27 cellular contexts compared by ENCODE assay signal in the genomic region with DNA sequence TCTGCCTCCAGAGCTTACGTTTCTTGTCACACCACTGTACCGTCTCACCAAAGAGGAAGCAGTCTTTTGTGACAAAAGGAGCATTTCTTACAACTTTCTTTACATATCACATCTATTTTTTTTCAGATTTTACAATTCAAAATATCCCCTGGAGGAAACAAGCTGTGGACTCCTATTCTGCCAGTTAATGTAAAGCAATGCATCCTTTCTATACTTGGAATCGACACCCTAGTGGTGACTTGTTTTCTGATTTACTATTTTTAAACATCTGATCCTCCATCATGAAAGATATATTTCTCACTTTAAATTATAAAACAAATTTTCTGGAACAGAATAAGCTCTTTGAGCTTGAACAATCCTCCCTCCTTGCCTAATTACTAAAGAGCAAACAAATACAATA. TPM values are rescaled to one million over a fixed set of nuclear protein-coding genes. Genes with fewer than 3 reads are reported as not detected.
"Had no signal": no experiment of that assay in that cellular context is flagged by ENCODE, and none has a peak within 500 bp of the region (broad histone marks: within the 10 kb centered on the region; RNA-seq: fewer than 3 reads in every experiment).

No MANE protein-coding gene starts in this region.

- H3K27ac Mint-ChIP-seq: activated B cell treated with CpG ODN at 0.5 μM for 24 hours; activated CD4-positive, alpha-beta T cell treated with anti-CD3 and anti-CD28 coated beads, Interleukin-2, amount 10 ng/mL, durations not matched to agents 24 days and 14 days; activated CD8-positive, alpha-beta memory T cell treated with anti-CD3 and anti-CD28 coated beads, Interleukin-2, amount 10 ng/mL, durations not matched to agents 7 days and 5 days; activated naive CD4-positive, alpha-beta T cell treated with anti-CD3 and anti-CD28 coated beads for 36 hours; activated naive CD8-positive, alpha-beta T cell; activated T-cell treated with anti-CD3 and anti-CD28 coated beads, Interleukin-2, amount 50 U/mL, for 24 hours; brain; T-helper 1 cell treated with Interleukin-12 subunit alpha and Interleukin-12 subunit beta and Interleukin-4 antibody, amounts not matched to agents 30 μg/mL and 1 μg/mL, for 36 hours had no signal

- H3K27me3 Mint-ChIP-seq: activated T-cell treated with anti-CD3 and anti-CD28 coated beads, Interleukin-2, amount 50 U/mL, for 24 hours had no signal

- DNase-seq: activated B cell treated with CpG ODN at 0.5 μM for 24 hours; activated CD4-positive, alpha-beta T cell treated with anti-CD3 and anti-CD28 coated beads for 1 hour; activated CD4-positive, alpha-beta T cell treated with anti-CD3 and anti-CD28 coated beads, Interleukin-2, amount 10 ng/mL, durations not matched to agents 24 days and 14 days; activated CD4-positive, alpha-beta T cell treated with anti-CD3 and anti-CD28 coated beads, Interleukin-2, amount 50 U/mL, for 48 hours; activated CD8-positive, alpha-beta memory T cell treated with anti-CD3 and anti-CD28 coated beads, Interleukin-2, amount 10 ng/mL, durations not matched to agents 7 days and 5 days; activated effector memory CD4-positive, alpha-beta T cell treated with anti-CD3 and anti-CD28 coated beads, Interleukin-2, amount 50 U/mL, for 16 hours; activated naive CD4-positive, alpha-beta T cell treated with anti-CD3 and anti-CD28 coated beads for 36 hours; activated T-cell treated with anti-CD3 and anti-CD28 coated beads, Interleukin-2, amount 50 U/mL, for 24 hours; amygdala; MM.1S; NCI-H1105 treated with DMSO at 0.1 percent for 48 hours; NCI-H1436 treated with DMSO at 0.1 percent for 48 hours; NCI-H187 treated with DMSO at 0.1 percent for 48 hours; NCI-H2171; NCI-H226; NCI-H526; NCI-H82; PC-3; SHP77; T-helper 9 cell had no signal

- H3K4me1 Mint-ChIP-seq: activated CD4-positive, alpha-beta T cell treated with anti-CD3 and anti-CD28 coated beads, Interleukin-2, amount 10 ng/mL, durations not matched to agents 24 days and 14 days; activated CD8-positive, alpha-beta memory T cell treated with anti-CD3 and anti-CD28 coated beads, Interleukin-2, amount 10 ng/mL, durations not matched to agents 7 days and 5 days; brain had no signal

- H3K36me3 Mint-ChIP-seq: activated CD8-positive, alpha-beta memory T cell treated with anti-CD3 and anti-CD28 coated beads, Interleukin-2, amount 10 ng/mL, durations not matched to agents 7 days and 5 days; activated naive CD8-positive, alpha-beta T cell; brain had no signal

- H3K9me3 Mint-ChIP-seq: activated B cell treated with CpG ODN at 0.5 μM for 24 hours; activated CD4-positive, alpha-beta T cell treated with anti-CD3 and anti-CD28 coated beads, Interleukin-2, amount 10 ng/mL, durations not matched to agents 24 days and 14 days; activated naive CD4-positive, alpha-beta T cell treated with anti-CD3 and anti-CD28 coated beads for 36 hours; activated T-cell treated with anti-CD3 and anti-CD28 coated beads, Interleukin-2, amount 50 U/mL, for 24 hours; brain; central memory CD8-positive, alpha-beta T cell; T-helper 1 cell treated with Interleukin-12 subunit alpha and Interleukin-12 subunit beta and Interleukin-4 antibody, amounts not matched to agents 30 μg/mL and 1 μg/mL, for 36 hours had no signal

- H3K4me3 Mint-ChIP-seq: activated B cell treated with CpG ODN at 0.5 μM for 24 hours; activated CD4-positive, alpha-beta T cell treated with anti-CD3 and anti-CD28 coated beads, Interleukin-2, amount 10 ng/mL, durations not matched to agents 24 days and 14 days; activated CD8-positive, alpha-beta memory T cell treated with anti-CD3 and anti-CD28 coated beads, Interleukin-2, amount 10 ng/mL, durations not matched to agents 7 days and 5 days; activated naive CD4-positive, alpha-beta T cell treated with anti-CD3 and anti-CD28 coated beads for 36 hours; activated naive CD8-positive, alpha-beta T cell; activated T-cell treated with anti-CD3 and anti-CD28 coated beads, Interleukin-2, amount 50 U/mL, for 24 hours; brain; central memory CD8-positive, alpha-beta T cell; T-helper 1 cell treated with Interleukin-12 subunit alpha and Interleukin-12 subunit beta and Interleukin-4 antibody, amounts not matched to agents 30 μg/mL and 1 μg/mL, for 36 hours had no signal

RNA-seq across cellular contexts. Expression of gene AICDA, which starts 34.8 kb away (rescaled TPM):
- total RNA-seq: activated CD4-positive, alpha-beta T cell treated with anti-CD3 and anti-CD28 coated beads, Interleukin-2, amount 10 ng/mL, durations not matched to agents 24 days and 14 days; activated CD8-positive, alpha-beta memory T cell treated with anti-CD3 and anti-CD28 coated beads, Interleukin-2, amount 10 ng/mL, durations not matched to agents 7 days and 5 days; activated naive CD4-positive, alpha-beta T cell treated with anti-CD3 and anti-CD28 coated beads for 36 hours; astrocyte; NCI-H460; PC-3 had no signal

RNA-seq across cellular contexts. Expression of gene CLEC4E, which starts 37.2 kb away (rescaled TPM):
- total RNA-seq: activated B cell treated with CpG ODN at 0.5 μM for 24 hours; activated CD4-positive, alpha-beta T cell treated with anti-CD3 and anti-CD28 coated beads, Interleukin-2, amount 10 ng/mL, durations not matched to agents 24 days and 14 days; activated CD8-positive, alpha-beta memory T cell treated with anti-CD3 and anti-CD28 coated beads, Interleukin-2, amount 10 ng/mL, durations not matched to agents 7 days and 5 days; activated naive CD4-positive, alpha-beta T cell treated with anti-CD3 and anti-CD28 coated beads for 36 hours; astrocyte; NCI-H460; PC-3; SK-MEL-5 had no signal
